In genomic region chr9:125631391-125632085, GRCh38 we compare ENCODE assay signal across 8 cellular contexts.
A peak's percentile ranks its signal among the peaks of the same experiment; 100 is the strongest.
DNase-seq lines count a peak whose midpoint lies in the region; ATAC-seq and TF ChIP-seq lines count a peak whose summit lies in the region.

No MANE protein-coding gene starts in this region.

- H3K4me1 Mint-ChIP-seq in memory B cell = peaks cover 56% of the 10 kb centered on the region

- peak overlapping the region; percentile 33 for H3K27ac Mint-ChIP-seq in memory B cell

- peak overlapping the region; percentile 15 for H3K4me3 Mint-ChIP-seq in memory B cell

- no peaks in the 10 kb centered on the region for H3K9me3 Mint-ChIP-seq in memory B cell

- peak; percentile 81 for TF ChIP-seq CTCF in choroid plexus epithelial cell (conservative IDR thresholded peaks at IDR 0.05; ENCODE audit: low read depth, low read length)

- ATAC-seq in HG03280 (IDR thresholded peaks at IDR 0.05; ENCODE audit: unreplicated experiment) (peak; percentile 33), memory B cell (ENCODE audit: low read depth) (no peak), HG02840 (IDR thresholded peaks at IDR 0.05; ENCODE audit: low FRiP score, unreplicated experiment) (no peak), GM21619 (IDR thresholded peaks at IDR 0.05; ENCODE audit: unreplicated experiment) (no peak)

- H3K36me3 Mint-ChIP-seq in memory B cell = peaks cover 2% of the 10 kb centered on the region

- no peaks in the 10 kb centered on the region for H3K27me3 Mint-ChIP-seq in memory B cell

- no peak overlapping the region for H3K4me3 ChIP-seq in choroid plexus epithelial cell (ENCODE audit: low read depth, low read length)

- peak; percentile 40 to 46 for DNase-seq in NCI-H2081 (lab: John Stamatoyannopoulos, UW)
- no peak for DNase-seq in NCI-H2081 treated with DMSO at 0.1 percent for 48 hours (lab: John Stamatoyannopoulos, UW)
- DNase-seq in RPMI7951 (ENCODE audit: low read depth) = peak; percentile 41
- DNase-seq in choroid plexus epithelial cell (ENCODE audit: low read depth) = peak; percentile 80
- DNase-seq in memory B cell (ENCODE audit: low spot score in 2 of 2) = peak in 1 of 2 donors; percentile 20
